ENCODE assay signal across 25 cellular contexts in genomic region chr6:123462141-123462540, GRCh38.
"Had no signal": no experiment of that assay in that cellular context is flagged by ENCODE, and none has a peak within 500 bp of the region (broad histone marks: within the 10 kb centered on the region; RNA-seq: fewer than 3 reads in every experiment).

No MANE protein-coding gene starts in this region.

- H3K4me1 Mint-ChIP-seq: activated CD4-positive, alpha-beta T cell treated with anti-CD3 and anti-CD28 coated beads, Interleukin-2, amount 10 ng/mL, durations not matched to agents 24 days and 14 days; activated naive CD4-positive, alpha-beta T cell treated with anti-CD3 and anti-CD28 coated beads, Interleukin-2, amount 50 U/mL, for 24 hours; activated T-helper 17 cell treated with anti-CD3 and anti-CD28 coated beads, Interleukin-2, amount 50 U/mL, for 72 hours had no signal

- H3K4me3 Mint-ChIP-seq: activated CD4-positive, alpha-beta T cell treated with anti-CD3 and anti-CD28 coated beads, Interleukin-2, amount 10 ng/mL, durations not matched to agents 24 days and 14 days; activated CD8-positive, alpha-beta T cell treated with anti-CD3 and anti-CD28 coated beads for 36 hours; activated naive CD4-positive, alpha-beta T cell treated with anti-CD3 and anti-CD28 coated beads, Interleukin-2, amount 50 U/mL, for 24 hours; activated T-cell treated with anti-CD3 and anti-CD28 coated beads, Interleukin-2, amount 50 U/mL, for 72 hours; activated T-helper 17 cell treated with anti-CD3 and anti-CD28 coated beads, Interleukin-2, amount 50 U/mL, for 72 hours had no signal

- H3K4me2 ChIP-seq: KMS-11 had no signal

- H3K27me3 ChIP-seq: adrenal gland, body of pancreas, breast epithelium, Peyer's patch had no signal

- H3K9me3 ChIP-seq: adrenal gland, body of pancreas, breast epithelium, Peyer's patch had no signal

- H3K27ac ChIP-seq: adrenal gland, body of pancreas, breast epithelium, KMS-11, Peyer's patch, RWPE1, SK-N-MC had no signal

- H3K36me3 ChIP-seq: adrenal gland, breast epithelium, Peyer's patch had no signal

- H3K4me1 ChIP-seq: adrenal gland, body of pancreas, breast epithelium, Peyer's patch had no signal

- H3K9me3 Mint-ChIP-seq: activated CD4-positive, alpha-beta T cell treated with anti-CD3 and anti-CD28 coated beads, Interleukin-2, amount 10 ng/mL, durations not matched to agents 24 days and 14 days; activated CD8-positive, alpha-beta T cell treated with anti-CD3 and anti-CD28 coated beads for 36 hours had no signal

- H3K27ac Mint-ChIP-seq: activated CD4-positive, alpha-beta T cell treated with anti-CD3 and anti-CD28 coated beads, Interleukin-2, amount 10 ng/mL, durations not matched to agents 24 days and 14 days; activated CD8-positive, alpha-beta T cell treated with anti-CD3 and anti-CD28 coated beads for 36 hours; activated naive CD4-positive, alpha-beta T cell treated with anti-CD3 and anti-CD28 coated beads, Interleukin-2, amount 50 U/mL, for 24 hours; activated T-cell treated with anti-CD3 and anti-CD28 coated beads, Interleukin-2, amount 50 U/mL, for 72 hours; activated T-helper 17 cell treated with anti-CD3 and anti-CD28 coated beads, Interleukin-2, amount 50 U/mL, for 72 hours had no signal

- ATAC-seq: activated CD8-positive, alpha-beta T cell treated with anti-CD3 and anti-CD28 coated beads for 36 hours; activated T-cell treated with anti-CD3 and anti-CD28 coated beads, Interleukin-2, amount 50 U/mL, for 72 hours; activated T-helper 17 cell treated with anti-CD3 and anti-CD28 coated beads, Interleukin-2, amount 50 U/mL, for 72 hours; body of pancreas; Right ventricle myocardium inferior had no signal

- H3K4me3 ChIP-seq: adrenal gland, body of pancreas, breast epithelium, Peyer's patch, SK-N-MC had no signal

- DNase-seq: activated CD4-positive, alpha-beta T cell treated with anti-CD3 and anti-CD28 coated beads, Interleukin-2, amount 10 ng/mL, durations not matched to agents 24 days and 14 days; activated CD4-positive, alpha-beta T cell treated with anti-CD3 and anti-CD28 coated beads, Interleukin-2, amount 50 U/mL, for 4 hours; activated CD8-positive, alpha-beta T cell treated with anti-CD3 and anti-CD28 coated beads for 36 hours; activated gamma-delta T cell; activated naive CD4-positive, alpha-beta T cell treated with Interleukin-2 at 50 U/mL for 16 hours; activated T-cell treated with anti-CD3 and anti-CD28 coated beads, Interleukin-2, amount 50 U/mL, for 1 hour; activated T-cell treated with anti-CD3 and anti-CD28 coated beads, Interleukin-2, amount 50 U/mL, for 72 hours; adrenal gland; body of pancreas; MM.1S; MV-4-11; NCI-H1092; NCI-H1436 treated with DMSO at 0.1 percent for 48 hours; NCI-H1694 treated with DMSO at 0.1 percent for 48 hours; NCI-H2029; NCI-H345; NCI-H524 treated with DMSO at 0.1 percent for 48 hours; Peyer's patch had no signal

- H3K9ac ChIP-seq: KMS-11 had no signal

- H3K27me3 Mint-ChIP-seq: activated CD4-positive, alpha-beta T cell treated with anti-CD3 and anti-CD28 coated beads, Interleukin-2, amount 10 ng/mL, durations not matched to agents 24 days and 14 days; activated CD8-positive, alpha-beta T cell treated with anti-CD3 and anti-CD28 coated beads for 36 hours; activated naive CD4-positive, alpha-beta T cell treated with anti-CD3 and anti-CD28 coated beads, Interleukin-2, amount 50 U/mL, for 24 hours; activated T-helper 17 cell treated with anti-CD3 and anti-CD28 coated beads, Interleukin-2, amount 50 U/mL, for 72 hours had no signal

- H3K36me3 Mint-ChIP-seq: activated naive CD4-positive, alpha-beta T cell treated with anti-CD3 and anti-CD28 coated beads, Interleukin-2, amount 50 U/mL, for 24 hours had no signal
